ENCODE assay signal across 18 cellular contexts in genomic region chr14:83757896-83758295, GRCh38.
"Had no signal": no experiment of that assay in that cellular context is flagged by ENCODE, and none has a peak within 500 bp of the region (broad histone marks: within the 10 kb centered on the region; RNA-seq: fewer than 3 reads in every experiment).

No MANE protein-coding gene starts in this region.

- H3K27me3 Mint-ChIP-seq: activated CD8-positive, alpha-beta memory T cell treated with anti-CD3 and anti-CD28 coated beads, Interleukin-2, amount 10 ng/mL, durations not matched to agents 7 days and 5 days; activated naive CD8-positive, alpha-beta T cell treated with anti-CD3 and anti-CD28 coated beads for 36 hours; naive thymus-derived CD4-positive, alpha-beta T cell; progenitor cell of endocrine pancreas had no signal

- H3K36me3 Mint-ChIP-seq: activated CD8-positive, alpha-beta memory T cell treated with anti-CD3 and anti-CD28 coated beads, Interleukin-2, amount 10 ng/mL, durations not matched to agents 7 days and 5 days; activated naive CD8-positive, alpha-beta T cell treated with anti-CD3 and anti-CD28 coated beads for 36 hours; immature natural killer cell; naive thymus-derived CD4-positive, alpha-beta T cell; stimulated activated effector memory CD8-positive, alpha-beta T cell treated with anti-CD3 and anti-CD28 coated beads, Interleukin-12 subunit alpha, Interleukin-12 subunit beta, amount 100 ng/mL, for 72 hours had no signal

- H3K4me3 Mint-ChIP-seq: activated CD8-positive, alpha-beta memory T cell treated with anti-CD3 and anti-CD28 coated beads, Interleukin-2, amount 10 ng/mL, durations not matched to agents 7 days and 5 days; activated naive CD8-positive, alpha-beta T cell treated with anti-CD3 and anti-CD28 coated beads for 36 hours; activated T-cell treated with anti-CD3 and anti-CD28 coated beads, Interleukin-2, amount 50 U/mL, for 4 hours; immature natural killer cell; naive thymus-derived CD4-positive, alpha-beta T cell; stimulated activated effector memory CD8-positive, alpha-beta T cell treated with anti-CD3 and anti-CD28 coated beads, Interleukin-12 subunit alpha, Interleukin-12 subunit beta, amount 100 ng/mL, for 72 hours; T-helper 2 cell treated with Interferon-gamma antibody and Interleukin-4, amounts not matched to agents 5 μg/mL and 100 μg/mL, for 36 hours had no signal

- H3K9me3 ChIP-seq: neutrophil, tibial nerve had no signal

- DNase-seq: activated CD4-positive, alpha-beta T cell treated with anti-CD3 and anti-CD28 coated beads, Interleukin-2, amount 50 U/mL, for 4 hours; activated CD4-positive, CD25-positive, alpha-beta regulatory T cell treated with anti-CD3 and anti-CD28 coated beads, Interleukin-2, amount 50 U/mL, for 72 hours; activated CD8-positive, alpha-beta memory T cell treated with anti-CD3 and anti-CD28 coated beads, Interleukin-2, amount 10 ng/mL, durations not matched to agents 7 days and 5 days; activated gamma-delta T cell treated with Interleukin-2 at 50 U/mL for 16 hours; activated naive CD8-positive, alpha-beta T cell treated with anti-CD3 and anti-CD28 coated beads for 36 hours; activated T-cell treated with anti-CD3 and anti-CD28 coated beads, Interleukin-2, amount 50 U/mL, for 4 hours; aorta; glutamatergic neuron; immature natural killer cell; left cardiac atrium; naive thymus-derived CD4-positive, alpha-beta T cell; right cardiac atrium had no signal

- H3K4me1 ChIP-seq: tibial nerve had no signal

- H3K27ac ChIP-seq: neutrophil, tibial nerve had no signal

- H3K4me1 Mint-ChIP-seq: activated CD8-positive, alpha-beta memory T cell treated with anti-CD3 and anti-CD28 coated beads, Interleukin-2, amount 10 ng/mL, durations not matched to agents 7 days and 5 days; activated naive CD8-positive, alpha-beta T cell treated with anti-CD3 and anti-CD28 coated beads for 36 hours; immature natural killer cell; naive thymus-derived CD4-positive, alpha-beta T cell; stimulated activated effector memory CD8-positive, alpha-beta T cell treated with anti-CD3 and anti-CD28 coated beads, Interleukin-12 subunit alpha, Interleukin-12 subunit beta, amount 100 ng/mL, for 72 hours had no signal

- H3K27ac Mint-ChIP-seq: activated CD8-positive, alpha-beta memory T cell treated with anti-CD3 and anti-CD28 coated beads, Interleukin-2, amount 10 ng/mL, durations not matched to agents 7 days and 5 days; activated naive CD8-positive, alpha-beta T cell treated with anti-CD3 and anti-CD28 coated beads for 36 hours; immature natural killer cell; naive thymus-derived CD4-positive, alpha-beta T cell; progenitor cell of endocrine pancreas; stimulated activated effector memory CD8-positive, alpha-beta T cell treated with anti-CD3 and anti-CD28 coated beads, Interleukin-12 subunit alpha, Interleukin-12 subunit beta, amount 100 ng/mL, for 72 hours; T-helper 2 cell treated with Interferon-gamma antibody and Interleukin-4, amounts not matched to agents 5 μg/mL and 100 μg/mL, for 36 hours had no signal

- H3K36me3 ChIP-seq: neutrophil, tibial nerve had no signal

- H3K9me3 Mint-ChIP-seq: stimulated activated effector memory CD8-positive, alpha-beta T cell treated with anti-CD3 and anti-CD28 coated beads, Interleukin-12 subunit alpha, Interleukin-12 subunit beta, amount 100 ng/mL, for 72 hours had no signal

- H3K4me3 ChIP-seq: lung, tibial nerve had no signal

- ATAC-seq: activated CD8-positive, alpha-beta memory T cell treated with anti-CD3 and anti-CD28 coated beads, Interleukin-2, amount 10 ng/mL, durations not matched to agents 7 days and 5 days; activated T-cell treated with anti-CD3 and anti-CD28 coated beads, Interleukin-2, amount 50 U/mL, for 4 hours; left cardiac atrium; naive thymus-derived CD4-positive, alpha-beta T cell; right cardiac atrium; stimulated activated effector memory CD8-positive, alpha-beta T cell treated with anti-CD3 and anti-CD28 coated beads, Interleukin-12 subunit alpha, Interleukin-12 subunit beta, amount 100 ng/mL, for 72 hours had no signal

- H3K27me3 ChIP-seq: neutrophil, tibial nerve had no signal
